In the genomic region with DNA sequence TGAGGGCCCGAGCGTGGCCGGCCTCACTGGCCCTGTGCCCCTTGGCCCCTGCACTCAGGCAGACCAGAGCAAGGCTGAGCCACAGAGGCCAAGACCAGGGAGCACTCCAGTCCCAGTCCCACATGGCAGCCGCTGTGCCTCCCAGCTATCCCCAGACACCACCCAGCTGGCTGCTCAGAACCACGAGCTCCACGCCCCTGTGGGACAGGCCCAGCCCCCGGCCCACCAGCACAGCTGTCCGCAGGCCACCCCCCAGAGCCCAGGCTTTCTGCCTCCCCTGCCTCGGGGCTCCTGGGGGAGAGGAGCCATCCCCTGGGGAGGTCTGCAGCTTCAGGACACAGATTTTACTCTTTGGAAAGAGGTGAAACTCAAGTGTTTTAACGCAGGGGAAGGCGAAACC, we compare ENCODE assay signal across 20 cellular contexts. TPM values are rescaled to one million over a fixed set of nuclear protein-coding genes. Genes with fewer than 3 reads are reported as not detected.
DNase-seq lines count a peak whose midpoint lies in the region; TF ChIP-seq lines count a peak whose summit lies in the region.
"Had no signal": no experiment of that assay in that cellular context is flagged by ENCODE, and none has a peak within 500 bp of the region (broad histone marks: within the 10 kb centered on the region; RNA-seq: fewer than 3 reads in every experiment).

No MANE protein-coding gene starts in this region.

- H3K4me1 ChIP-seq in BLaER1: peaks cover 99% of the 10 kb centered on the region
- H3K4me1 ChIP-seq in effector memory CD4-positive, alpha-beta T cell (ENCODE audit: control insufficient read depth, insufficient read depth, low read length, poor library complexity, severe bottlenecking): peaks cover 10% of the 10 kb centered on the region
- peaks cover 13% of the 10 kb centered on the region for H3K4me1 ChIP-seq in CD4-positive, alpha-beta memory T cell (ENCODE audit: insufficient read depth, low read length)
- H3K4me1 ChIP-seq: A549 had no signal

- peaks cover 11% of the 10 kb centered on the region for H3K9me3 Mint-ChIP-seq in glutamatergic neuron (ENCODE audit: unreplicated experiment)
- H3K9me3 Mint-ChIP-seq in CD4-positive, alpha-beta memory T cell: peaks cover 0 to 4% (median 0%) of the 10 kb centered on the region in 8 donors

- H3K9ac ChIP-seq in BLaER1: peak overlapping the region; percentile 75
- H3K9ac ChIP-seq: GM23248, KMS-11 had no signal

- H3K27ac ChIP-seq in BLaER1: peak overlapping the region; percentile 82
- peak overlapping the region; percentile 86 for H3K27ac ChIP-seq in RWPE1
- no peak overlapping the region for H3K27ac ChIP-seq in effector memory CD4-positive, alpha-beta T cell (ENCODE audit: insufficient read depth, low read length, poor library complexity, severe bottlenecking)
- H3K27ac ChIP-seq in CD4-positive, alpha-beta memory T cell (ENCODE audit: low read depth, low read length): no peak overlapping the region
- H3K27ac ChIP-seq: A549, GM23248, KMS-11 had no signal

- no peaks in the 10 kb centered on the region; the same call in 1 of the 2 replicates for H3K9me3 ChIP-seq in BLaER1
- no peaks in the 10 kb centered on the region for H3K9me3 ChIP-seq in effector memory CD4-positive, alpha-beta T cell (ENCODE audit: control insufficient read depth, low read length)
- no peaks in the 10 kb centered on the region for H3K9me3 ChIP-seq in CD4-positive, alpha-beta memory T cell (ENCODE audit: control insufficient read depth in 1 of 2, low read length in 2 of 2)
- H3K9me3 ChIP-seq: A549 had no signal

- H3K27me3 ChIP-seq in BLaER1: no peaks in the 10 kb centered on the region
- H3K27me3 ChIP-seq in effector memory CD4-positive, alpha-beta T cell (replicated peaks; ENCODE audit: control insufficient read depth, insufficient read depth, low read length, poor library complexity, severe bottlenecking): no peaks in the 10 kb centered on the region
- H3K27me3 ChIP-seq in CD4-positive, alpha-beta memory T cell (ENCODE audit: insufficient read depth, low read length): no peaks in the 10 kb centered on the region

- H3K36me3 ChIP-seq in BLaER1: peaks cover 64% of the 10 kb centered on the region
- peaks cover 42% of the 10 kb centered on the region for H3K36me3 ChIP-seq in effector memory CD4-positive, alpha-beta T cell (ENCODE audit: control insufficient read depth, insufficient read depth, low read length)
- peaks cover 29% of the 10 kb centered on the region for H3K36me3 ChIP-seq in CD4-positive, alpha-beta memory T cell (ENCODE audit: insufficient read depth, low read length)

- peak overlapping the region; percentile 43 for H3K27ac Mint-ChIP-seq in glutamatergic neuron (ENCODE audit: unreplicated experiment)
- peak overlapping the region in 3 of 7 donors; percentile 4 to 60 (median 47) for H3K27ac Mint-ChIP-seq in CD4-positive, alpha-beta memory T cell

- H3K4me2 ChIP-seq in BLaER1: peak overlapping the region; percentile 95
- H3K4me2 ChIP-seq: A549, KMS-11 had no signal

- POLR2A ChIA-PET in RWPE1 (lab: Yijun Ruan, JAX; ENCODE audit: low non-redundant PET): no interaction called here
- POLR2A ChIA-PET in CD4-positive, alpha-beta memory T cell (lab: Charles Lee; ENCODE audit: partially characterized antibody): no interaction called here

- peak overlapping the region; percentile 51 for H3K4me3 ChIP-seq in BLaER1
- H3K4me3 ChIP-seq in effector memory CD4-positive, alpha-beta T cell (ENCODE audit: insufficient read depth, low read depth, low read length, poor library complexity, severe bottlenecking): no peak overlapping the region
- H3K4me3 ChIP-seq in CD4-positive, alpha-beta memory T cell (ENCODE audit: low read length in 2 of 2): no peak overlapping the region
- H3K4me3 ChIP-seq: A549, GM23248 had no signal

- H4K20me1 ChIP-seq in BLaER1: peaks cover 82% of the 10 kb centered on the region

- DNase-seq in RWPE1 (ENCODE audit: low spot score): no peak
- no peak for DNase-seq in glutamatergic neuron
- no peak for DNase-seq in effector memory CD4-positive, alpha-beta T cell
- DNase-seq in AML-193 (lab: John Stamatoyannopoulos, UW): no peak
- DNase-seq in CD4-positive, alpha-beta memory T cell: no peak
- DNase-seq: COR-L47, GF-D8, GM23248, NCI-H1048, NCI-H146, NCI-H2081, NCI-H2227 treated with DMSO at 0.1 percent for 48 hours, NCI-H524 treated with DMSO at 0.1 percent for 48 hours, SHP77 had no signal

- CTCF ChIA-PET in RWPE1 (lab: Yijun Ruan, JAX): interaction anchor here (0.6 to 1.0 kb wide), 2 partner anchors 16 to 133 kb away, joined by 5 to 6 read pairs; no protein-coding TSS in a partner anchor
- CTCF ChIA-PET in CD4-positive, alpha-beta memory T cell (lab: Charles Lee; ENCODE audit: partially characterized antibody): interaction anchor here (1.4 kb wide), 1 partner anchor 133 kb away, joined by 3 read pairs; no protein-coding TSS in a partner anchor

- no peak for TF ChIP-seq CTCF in RWPE1 (conservative IDR thresholded peaks at IDR 0.05; ENCODE audit: low read depth)
- TF ChIP-seq CTCF in glutamatergic neuron (IDR thresholded peaks at IDR 0.05; ENCODE audit: partially characterized antibody, unreplicated experiment): no peak

- peaks cover 5% of the 10 kb centered on the region for H3K27me3 Mint-ChIP-seq in glutamatergic neuron (ENCODE audit: unreplicated experiment)
- no peaks in the 10 kb centered on the region for H3K27me3 Mint-ChIP-seq in CD4-positive, alpha-beta memory T cell

- peaks cover 17% of the 10 kb centered on the region for H3K4me1 Mint-ChIP-seq in glutamatergic neuron (ENCODE audit: low read depth, unreplicated experiment)
- peaks cover 9 to 26% (median 19%) of the 10 kb centered on the region in 4 donors for H3K4me1 Mint-ChIP-seq in CD4-positive, alpha-beta memory T cell

- intact Hi-C loops in CD4-positive, alpha-beta memory T cell (cut with micrococcal nuclease): no loop called here

- no peaks in the 10 kb centered on the region for H3K36me3 Mint-ChIP-seq in glutamatergic neuron (ENCODE audit: unreplicated experiment)
- peaks cover 18 to 48% of the 10 kb centered on the region in 2 donors for H3K36me3 Mint-ChIP-seq in CD4-positive, alpha-beta memory T cell

- peak overlapping the region; percentile 47 for H3K4me3 Mint-ChIP-seq in glutamatergic neuron (ENCODE audit: unreplicated experiment)
- H3K4me3 Mint-ChIP-seq in CD4-positive, alpha-beta memory T cell: no peak overlapping the region
- H3K4me3 Mint-ChIP-seq: CD14-positive monocyte had no signal

RNA-seq across cellular contexts. Expression of gene C1QTNF12, which starts 9.1 kb away (rescaled TPM):
- 9.1 TPM for total RNA-seq in glutamatergic neuron (ENCODE audit: unreplicated experiment)
- 1 to 10 TPM; 2.4 to 3.3 TPM for total RNA-seq in CD4-positive, alpha-beta memory T cell
- under 1 TPM in 1 of 2 donors, not detected in 1; 0.31 TPM for polyA plus RNA-seq in CD4-positive, alpha-beta memory T cell
- total RNA-seq: Daoy, M059J had no signal
- polyA plus RNA-seq: CD14-positive monocyte had no signal

RNA-seq across cellular contexts. Expression of gene UBE2J2, which starts 18.0 kb away (rescaled TPM):
- 88.1 TPM for total RNA-seq in glutamatergic neuron (ENCODE audit: unreplicated experiment)
- 10 to 100 TPM; 82.8 to 92.9 TPM for total RNA-seq in CD4-positive, alpha-beta memory T cell
- 10 to 100 TPM; 79.4 to 96.7 TPM for polyA plus RNA-seq in CD4-positive, alpha-beta memory T cell

RNA-seq across cellular contexts. Expression of gene B3GALT6, which starts 23.6 kb away (rescaled TPM):
- total RNA-seq in glutamatergic neuron (ENCODE audit: unreplicated experiment): 30.0 TPM
- total RNA-seq in CD4-positive, alpha-beta memory T cell: 10 to 100 TPM; 23.0 to 23.7 TPM
- 10 to 100 TPM in 1 of 2 donors, 1 to 10 TPM in 1; 5.4 to 14.4 TPM for polyA plus RNA-seq in CD4-positive, alpha-beta memory T cell

RNA-seq across cellular contexts. Expression of gene SDF4, which starts 23.8 kb away (rescaled TPM):
- total RNA-seq in glutamatergic neuron (ENCODE audit: unreplicated experiment): 89.2 TPM
- 100 to 1,000 TPM; 125 to 138 TPM for total RNA-seq in CD4-positive, alpha-beta memory T cell
- polyA plus RNA-seq in CD4-positive, alpha-beta memory T cell: 100 to 1,000 TPM in 1 of 2 donors, 10 to 100 TPM in 1; 97.4 to 106 TPM

RNA-seq across cellular contexts. Expression of gene SCNN1D, which starts 24.6 kb away (rescaled TPM):
- total RNA-seq in glutamatergic neuron (ENCODE audit: unreplicated experiment): 8.4 TPM
- total RNA-seq in CD4-positive, alpha-beta memory T cell: 10 to 100 TPM in 1 of 2 experiments, 1 to 10 TPM in 1; 9.6 to 11.5 TPM
- under 1 TPM in 1 of 2 donors, not detected in 1; 0.25 TPM for polyA plus RNA-seq in CD4-positive, alpha-beta memory T cell
- polyA plus RNA-seq: CD14-positive monocyte had no signal

Comparison
In these comparisons a context has a peak if more than half of its experiments do, and no peak if none do; other contexts are left out.
1. H3K27ac ChIP-seq: peak in BLaER1 (single experiment) and RWPE1 (single experiment); none in effector memory CD4-positive, alpha-beta T cell (single experiment) and CD4-positive, alpha-beta memory T cell (single experiment).